In genomic region chrX:70289168-70289792, GRCh38 we compare ENCODE assay signal across 1 cellular context.
TF ChIP-seq lines count a peak whose summit lies in the region.

No MANE protein-coding gene starts in this region.

TF ChIP-seq in K562, 482 proteins besides CTCF, POLR2A, EP300 and RAD21:
- TF ChIP-seq RFX5 (IDR thresholded peaks at IDR 0.05; ENCODE audit: low read depth, low read length) (no peak), EGR1 (conservative IDR thresholded peaks at IDR 0.05) (no peak), BMI1 (IDR thresholded peaks at IDR 0.05; ENCODE audit: low read length) (no peak), PREB (CRISPR knock-in tag; IDR thresholded peaks at IDR 0.05) (no peak), TBL1XR1 (IDR thresholded peaks at IDR 0.05; ENCODE audit: low read length in 2 of 2) (no peak), HCFC1 (IDR thresholded peaks at IDR 0.05; ENCODE audit: low read depth, low read length) (no peak), HDAC6 (IDR thresholded peaks at IDR 0.05; ENCODE audit: low read depth, low read length) (no peak), ILF3 (IDR thresholded peaks at IDR 0.05; ENCODE audit: borderline replicate concordance) (no peak), PRPF4 (IDR thresholded peaks at IDR 0.05; ENCODE audit: insufficient read depth, low read depth, low read length, poor library complexity, severe bottlenecking) (no peak), BRF1 (IDR thresholded peaks at IDR 0.05; ENCODE audit: borderline replicate concordance, extremely low read depth, insufficient read length) (no peak)
- TF ChIP-seq, protein P1, sequence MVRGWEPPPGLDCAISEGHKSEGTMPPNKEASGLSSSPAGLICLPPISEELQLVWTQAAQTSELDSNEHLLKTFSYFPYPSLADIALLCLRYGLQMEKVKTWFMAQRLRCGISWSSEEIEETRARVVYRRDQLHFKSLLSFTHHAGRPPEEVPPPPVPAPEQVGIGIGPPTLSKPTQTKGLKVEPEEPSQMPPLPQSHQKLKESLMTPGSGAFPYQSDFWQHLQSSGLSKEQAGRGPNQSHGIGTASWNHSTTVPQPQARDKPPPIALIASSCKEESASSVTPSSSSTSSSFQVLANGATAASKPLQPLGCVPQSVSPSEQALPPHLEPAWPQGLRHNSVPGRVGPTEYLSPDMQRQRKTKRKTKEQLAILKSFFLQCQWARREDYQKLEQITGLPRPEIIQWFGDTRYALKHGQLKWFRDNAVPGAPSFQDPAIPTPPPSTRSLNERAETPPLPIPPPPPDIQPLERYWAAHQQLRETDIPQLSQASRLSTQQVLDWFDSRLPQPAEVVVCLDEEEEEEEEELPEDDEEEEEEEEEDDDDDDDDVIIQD (CRISPR knock-in tag; IDR thresholded peaks at IDR 0.05) = no peak
- TF ChIP-seq, protein P2, sequence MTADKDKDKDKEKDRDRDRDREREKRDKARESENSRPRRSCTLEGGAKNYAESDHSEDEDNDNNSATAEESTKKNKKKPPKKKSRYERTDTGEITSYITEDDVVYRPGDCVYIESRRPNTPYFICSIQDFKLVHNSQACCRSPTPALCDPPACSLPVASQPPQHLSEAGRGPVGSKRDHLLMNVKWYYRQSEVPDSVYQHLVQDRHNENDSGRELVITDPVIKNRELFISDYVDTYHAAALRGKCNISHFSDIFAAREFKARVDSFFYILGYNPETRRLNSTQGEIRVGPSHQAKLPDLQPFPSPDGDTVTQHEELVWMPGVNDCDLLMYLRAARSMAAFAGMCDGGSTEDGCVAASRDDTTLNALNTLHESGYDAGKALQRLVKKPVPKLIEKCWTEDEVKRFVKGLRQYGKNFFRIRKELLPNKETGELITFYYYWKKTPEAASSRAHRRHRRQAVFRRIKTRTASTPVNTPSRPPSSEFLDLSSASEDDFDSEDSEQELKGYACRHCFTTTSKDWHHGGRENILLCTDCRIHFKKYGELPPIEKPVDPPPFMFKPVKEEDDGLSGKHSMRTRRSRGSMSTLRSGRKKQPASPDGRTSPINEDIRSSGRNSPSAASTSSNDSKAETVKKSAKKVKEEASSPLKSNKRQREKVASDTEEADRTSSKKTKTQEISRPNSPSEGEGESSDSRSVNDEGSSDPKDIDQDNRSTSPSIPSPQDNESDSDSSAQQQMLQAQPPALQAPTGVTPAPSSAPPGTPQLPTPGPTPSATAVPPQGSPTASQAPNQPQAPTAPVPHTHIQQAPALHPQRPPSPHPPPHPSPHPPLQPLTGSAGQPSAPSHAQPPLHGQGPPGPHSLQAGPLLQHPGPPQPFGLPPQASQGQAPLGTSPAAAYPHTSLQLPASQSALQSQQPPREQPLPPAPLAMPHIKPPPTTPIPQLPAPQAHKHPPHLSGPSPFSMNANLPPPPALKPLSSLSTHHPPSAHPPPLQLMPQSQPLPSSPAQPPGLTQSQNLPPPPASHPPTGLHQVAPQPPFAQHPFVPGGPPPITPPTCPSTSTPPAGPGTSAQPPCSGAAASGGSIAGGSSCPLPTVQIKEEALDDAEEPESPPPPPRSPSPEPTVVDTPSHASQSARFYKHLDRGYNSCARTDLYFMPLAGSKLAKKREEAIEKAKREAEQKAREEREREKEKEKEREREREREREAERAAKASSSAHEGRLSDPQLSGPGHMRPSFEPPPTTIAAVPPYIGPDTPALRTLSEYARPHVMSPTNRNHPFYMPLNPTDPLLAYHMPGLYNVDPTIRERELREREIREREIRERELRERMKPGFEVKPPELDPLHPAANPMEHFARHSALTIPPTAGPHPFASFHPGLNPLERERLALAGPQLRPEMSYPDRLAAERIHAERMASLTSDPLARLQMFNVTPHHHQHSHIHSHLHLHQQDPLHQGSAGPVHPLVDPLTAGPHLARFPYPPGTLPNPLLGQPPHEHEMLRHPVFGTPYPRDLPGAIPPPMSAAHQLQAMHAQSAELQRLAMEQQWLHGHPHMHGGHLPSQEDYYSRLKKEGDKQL (CRISPR knock-in tag; IDR thresholded peaks at IDR 0.05; ENCODE audit: borderline replicate concordance) = no peak
- TF ChIP-seq, protein P3, sequence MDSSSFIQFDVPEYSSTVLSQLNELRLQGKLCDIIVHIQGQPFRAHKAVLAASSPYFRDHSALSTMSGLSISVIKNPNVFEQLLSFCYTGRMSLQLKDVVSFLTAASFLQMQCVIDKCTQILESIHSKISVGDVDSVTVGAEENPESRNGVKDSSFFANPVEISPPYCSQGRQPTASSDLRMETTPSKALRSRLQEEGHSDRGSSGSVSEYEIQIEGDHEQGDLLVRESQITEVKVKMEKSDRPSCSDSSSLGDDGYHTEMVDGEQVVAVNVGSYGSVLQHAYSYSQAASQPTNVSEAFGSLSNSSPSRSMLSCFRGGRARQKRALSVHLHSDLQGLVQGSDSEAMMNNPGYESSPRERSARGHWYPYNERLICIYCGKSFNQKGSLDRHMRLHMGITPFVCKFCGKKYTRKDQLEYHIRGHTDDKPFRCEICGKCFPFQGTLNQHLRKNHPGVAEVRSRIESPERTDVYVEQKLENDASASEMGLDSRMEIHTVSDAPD (CRISPR knock-in tag; IDR thresholded peaks at IDR 0.05) = no peak
- TF ChIP-seq, protein P4, sequence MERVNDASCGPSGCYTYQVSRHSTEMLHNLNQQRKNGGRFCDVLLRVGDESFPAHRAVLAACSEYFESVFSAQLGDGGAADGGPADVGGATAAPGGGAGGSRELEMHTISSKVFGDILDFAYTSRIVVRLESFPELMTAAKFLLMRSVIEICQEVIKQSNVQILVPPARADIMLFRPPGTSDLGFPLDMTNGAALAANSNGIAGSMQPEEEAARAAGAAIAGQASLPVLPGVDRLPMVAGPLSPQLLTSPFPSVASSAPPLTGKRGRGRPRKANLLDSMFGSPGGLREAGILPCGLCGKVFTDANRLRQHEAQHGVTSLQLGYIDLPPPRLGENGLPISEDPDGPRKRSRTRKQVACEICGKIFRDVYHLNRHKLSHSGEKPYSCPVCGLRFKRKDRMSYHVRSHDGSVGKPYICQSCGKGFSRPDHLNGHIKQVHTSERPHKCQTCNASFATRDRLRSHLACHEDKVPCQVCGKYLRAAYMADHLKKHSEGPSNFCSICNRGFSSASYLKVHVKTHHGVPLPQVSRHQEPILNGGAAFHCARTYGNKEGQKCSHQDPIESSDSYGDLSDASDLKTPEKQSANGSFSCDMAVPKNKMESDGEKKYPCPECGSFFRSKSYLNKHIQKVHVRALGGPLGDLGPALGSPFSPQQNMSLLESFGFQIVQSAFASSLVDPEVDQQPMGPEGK (CRISPR knock-in tag; IDR thresholded peaks at IDR 0.05; ENCODE audit: borderline replicate concordance) = no peak
